Comparison of ENCODE assay signal across 1 cellular context in the genomic region with DNA sequence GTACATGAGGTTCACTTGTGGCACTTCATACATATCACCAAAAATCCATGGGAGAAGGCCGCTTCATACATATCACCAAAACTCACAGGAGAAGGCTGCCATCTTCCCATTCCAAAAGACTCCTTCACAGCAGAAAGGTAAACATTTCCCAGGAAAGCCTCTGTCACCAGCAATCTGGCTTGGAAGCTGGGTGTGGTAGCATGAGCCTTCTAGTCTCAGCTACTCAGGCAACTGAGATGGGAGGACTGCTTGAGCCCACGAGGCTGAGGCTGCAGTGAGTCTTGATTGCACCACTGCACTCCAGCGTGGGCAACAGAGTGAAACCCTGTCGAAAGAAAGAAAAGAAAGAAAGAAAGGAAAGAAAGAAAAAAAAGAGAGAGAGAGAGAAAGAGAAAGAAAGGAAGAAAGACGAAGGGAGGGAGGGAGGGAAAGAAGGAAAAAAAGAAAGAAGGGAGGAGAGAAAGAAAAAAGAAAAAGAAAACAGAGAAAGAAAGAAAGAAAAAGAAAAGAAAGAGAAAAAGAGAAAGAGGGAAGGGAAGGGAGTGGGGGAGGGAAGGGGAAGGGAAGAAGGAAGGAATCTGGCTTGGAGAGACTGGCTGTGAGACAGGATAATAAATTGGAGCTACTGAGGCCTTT.
TF ChIP-seq lines count a peak whose summit lies in the region.

No MANE protein-coding gene starts in this region.

TF ChIP-seq in H1, 55 proteins besides CTCF, POLR2A, EP300 and RAD21:
- TF ChIP-seq ASH2L (IDR thresholded peaks at IDR 0.05; ENCODE audit: low read length): no peak
- TF ChIP-seq SP1 (IDR thresholded peaks at IDR 0.05; ENCODE audit: low read depth, low read length): no peak
- TF ChIP-seq, protein P1, sequence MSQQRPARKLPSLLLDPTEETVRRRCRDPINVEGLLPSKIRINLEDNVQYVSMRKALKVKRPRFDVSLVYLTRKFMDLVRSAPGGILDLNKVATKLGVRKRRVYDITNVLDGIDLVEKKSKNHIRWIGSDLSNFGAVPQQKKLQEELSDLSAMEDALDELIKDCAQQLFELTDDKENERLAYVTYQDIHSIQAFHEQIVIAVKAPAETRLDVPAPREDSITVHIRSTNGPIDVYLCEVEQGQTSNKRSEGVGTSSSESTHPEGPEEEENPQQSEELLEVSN (IDR thresholded peaks at IDR 0.05): no peak
- TF ChIP-seq BRCA1 (IDR thresholded peaks at IDR 0.05; ENCODE audit: low read depth, low read length): no peak
- no peak for TF ChIP-seq TAF7 (optimal IDR thresholded peaks at IDR 0.05; ENCODE audit: borderline replicate concordance, low read depth, low read length)
- no peak for TF ChIP-seq SIRT6 (IDR thresholded peaks at IDR 0.05; ENCODE audit: low read length)
- TF ChIP-seq, protein P2, sequence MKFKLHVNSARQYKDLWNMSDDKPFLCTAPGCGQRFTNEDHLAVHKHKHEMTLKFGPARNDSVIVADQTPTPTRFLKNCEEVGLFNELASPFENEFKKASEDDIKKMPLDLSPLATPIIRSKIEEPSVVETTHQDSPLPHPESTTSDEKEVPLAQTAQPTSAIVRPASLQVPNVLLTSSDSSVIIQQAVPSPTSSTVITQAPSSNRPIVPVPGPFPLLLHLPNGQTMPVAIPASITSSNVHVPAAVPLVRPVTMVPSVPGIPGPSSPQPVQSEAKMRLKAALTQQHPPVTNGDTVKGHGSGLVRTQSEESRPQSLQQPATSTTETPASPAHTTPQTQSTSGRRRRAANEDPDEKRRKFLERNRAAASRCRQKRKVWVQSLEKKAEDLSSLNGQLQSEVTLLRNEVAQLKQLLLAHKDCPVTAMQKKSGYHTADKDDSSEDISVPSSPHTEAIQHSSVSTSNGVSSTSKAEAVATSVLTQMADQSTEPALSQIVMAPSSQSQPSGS (IDR thresholded peaks at IDR 0.05; ENCODE audit: low read length): no peak
- TF ChIP-seq ATF3 (IDR thresholded peaks at IDR 0.05; ENCODE audit: insufficient read depth, low read depth, low read length): no peak
- TF ChIP-seq ZNF274 (IDR thresholded peaks at IDR 0.05; ENCODE audit: borderline replicate concordance, extremely low read depth, low read length): no peak
- no peak for TF ChIP-seq KDM4A (IDR thresholded peaks at IDR 0.05; ENCODE audit: low read depth, low read length, severe bottlenecking)
- no peak for TF ChIP-seq CBX8 (IDR thresholded peaks at IDR 0.05; ENCODE audit: borderline replicate concordance, low read depth, low read length)
- TF ChIP-seq SIN3A (conservative IDR thresholded peaks at IDR 0.05 in 1 of 2, IDR thresholded peaks at IDR 0.05 in 1 of 2; ENCODE audit: low read depth in 1 of 2, low read length in 2 of 2): no peak
TF ChIP-seq in H1: peak in this region for 0.
